1 cellular context compared by ENCODE assay signal in the genomic region with DNA sequence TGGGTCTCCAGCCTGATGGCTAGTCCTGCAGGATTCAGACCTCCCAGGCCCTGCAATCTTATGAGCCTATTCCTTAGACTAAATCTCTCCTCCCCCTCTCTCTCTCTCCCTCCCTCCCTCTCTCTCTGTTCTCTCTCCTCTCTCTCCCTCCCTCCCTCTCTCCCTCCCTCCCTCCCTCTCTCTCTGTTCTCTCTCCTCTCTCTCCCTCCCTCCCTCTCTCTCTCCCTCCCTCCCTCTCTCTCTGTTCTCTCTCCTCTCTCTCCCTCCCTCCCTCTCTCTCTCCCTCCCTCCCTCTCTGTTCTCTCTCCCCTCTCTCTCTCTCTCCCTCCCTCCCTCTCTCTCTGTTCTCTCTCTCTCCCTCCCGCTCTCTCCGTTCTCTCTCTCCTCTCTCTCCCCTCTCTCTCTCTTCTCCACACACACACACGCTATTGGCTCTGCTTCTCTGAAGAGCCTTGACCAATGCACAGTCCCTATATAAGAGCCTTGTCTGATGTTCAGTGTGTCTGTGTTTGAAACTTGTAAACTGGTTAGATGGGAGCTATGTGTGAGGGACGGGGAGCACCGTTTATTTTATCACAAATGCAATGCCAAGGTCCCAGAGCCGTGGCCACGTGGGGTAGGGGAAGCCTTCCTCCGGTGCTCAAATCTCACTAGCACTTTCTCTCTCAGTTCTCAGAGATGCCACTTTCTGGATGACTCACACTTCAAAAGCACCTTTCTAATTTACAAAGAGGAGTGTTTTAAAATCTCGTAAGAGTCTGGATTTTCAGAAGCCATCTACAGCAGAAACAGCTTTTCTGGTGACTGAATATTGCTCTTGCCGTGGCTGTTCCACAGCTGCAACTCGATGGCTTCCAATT.
TF ChIP-seq lines count a peak whose summit lies in the region.

No MANE protein-coding gene starts in this region.

TF ChIP-seq in IMR-90, 13 proteins besides CTCF, POLR2A, EP300 and RAD21:
- TF ChIP-seq MAFK (IDR thresholded peaks at IDR 0.05; ENCODE audit: low read depth, low read length) (no peak), FOS (IDR thresholded peaks at IDR 0.05; ENCODE audit: low read depth, low read length) (no peak), RCOR1 (IDR thresholded peaks at IDR 0.05; ENCODE audit: insufficient replicate concordance, low read length) (no peak), NFE2L2 (IDR thresholded peaks at IDR 0.05; ENCODE audit: low read depth, low read length) (no peak), RFX5 (IDR thresholded peaks at IDR 0.05; ENCODE audit: low read depth, low read length) (no peak), MXI1 (IDR thresholded peaks at IDR 0.05; ENCODE audit: borderline replicate concordance, low read depth, low read length) (no peak), BHLHE40 (IDR thresholded peaks at IDR 0.05; ENCODE audit: low read depth, low read length) (no peak), MAZ (IDR thresholded peaks at IDR 0.05; ENCODE audit: borderline replicate concordance, low read depth, low read length) (peak; percentile 17; the same call in 1 of the 2 replicates), SMC3 (IDR thresholded peaks at IDR 0.05; ENCODE audit: low read depth, low read length) (no peak), CEBPB (IDR thresholded peaks at IDR 0.05; ENCODE audit: low read depth, low read length) (no peak), CHD1 (IDR thresholded peaks at IDR 0.05; ENCODE audit: low read depth, low read length) (no peak)
- TF ChIP-seq, protein P1, sequence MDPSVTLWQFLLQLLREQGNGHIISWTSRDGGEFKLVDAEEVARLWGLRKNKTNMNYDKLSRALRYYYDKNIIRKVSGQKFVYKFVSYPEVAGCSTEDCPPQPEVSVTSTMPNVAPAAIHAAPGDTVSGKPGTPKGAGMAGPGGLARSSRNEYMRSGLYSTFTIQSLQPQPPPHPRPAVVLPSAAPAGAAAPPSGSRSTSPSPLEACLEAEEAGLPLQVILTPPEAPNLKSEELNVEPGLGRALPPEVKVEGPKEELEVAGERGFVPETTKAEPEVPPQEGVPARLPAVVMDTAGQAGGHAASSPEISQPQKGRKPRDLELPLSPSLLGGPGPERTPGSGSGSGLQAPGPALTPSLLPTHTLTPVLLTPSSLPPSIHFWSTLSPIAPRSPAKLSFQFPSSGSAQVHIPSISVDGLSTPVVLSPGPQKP (IDR thresholded peaks at IDR 0.05; ENCODE audit: borderline replicate concordance, low read depth, low read length): no peak
- TF ChIP-seq, protein P2, sequence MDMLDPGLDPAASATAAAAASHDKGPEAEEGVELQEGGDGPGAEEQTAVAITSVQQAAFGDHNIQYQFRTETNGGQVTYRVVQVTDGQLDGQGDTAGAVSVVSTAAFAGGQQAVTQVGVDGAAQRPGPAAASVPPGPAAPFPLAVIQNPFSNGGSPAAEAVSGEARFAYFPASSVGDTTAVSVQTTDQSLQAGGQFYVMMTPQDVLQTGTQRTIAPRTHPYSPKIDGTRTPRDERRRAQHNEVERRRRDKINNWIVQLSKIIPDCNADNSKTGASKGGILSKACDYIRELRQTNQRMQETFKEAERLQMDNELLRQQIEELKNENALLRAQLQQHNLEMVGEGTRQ (IDR thresholded peaks at IDR 0.05; ENCODE audit: low read depth, low read length): peak; percentile 65
